ENCODE assay signal across 1 cellular context in genomic region chr1:198156111-198156744, GRCh38.
TF ChIP-seq lines count a peak whose summit lies in the region.

No MANE protein-coding gene starts in this region.

TF ChIP-seq in K562, 482 proteins besides CTCF, POLR2A, EP300 and RAD21 (continued from another document and continues in another):
- TF ChIP-seq E2F5 (CRISPR knock-in tag; IDR thresholded peaks at IDR 0.05) (no peak), E2F4 (CRISPR knock-in tag; IDR thresholded peaks at IDR 0.05; ENCODE audit: low read depth) (no peak), RBM34 (IDR thresholded peaks at IDR 0.05; ENCODE audit: borderline replicate concordance, insufficient read depth, low read length) (no peak), IRF2 (CRISPR knock-in tag; IDR thresholded peaks at IDR 0.05) (no peak), SMC3 (conservative IDR thresholded peaks at IDR 0.05; ENCODE audit: insufficient read depth, low read depth, low read length) (peak; percentile 44; the same call in 1 of the 2 replicates), CBX1 (IDR thresholded peaks at IDR 0.05; ENCODE audit: low read depth) (no peak), KLF10 (CRISPR knock-in tag; IDR thresholded peaks at IDR 0.05) (no peak), MEIS2 (IDR thresholded peaks at IDR 0.05; ENCODE audit: partially characterized antibody) (peak; percentile 60), E4F1 (CRISPR knock-in tag; IDR thresholded peaks at IDR 0.05; ENCODE audit: borderline replicate concordance) (no peak), MITF (IDR thresholded peaks at IDR 0.05) (no peak), PATZ1 (CRISPR knock-in tag; IDR thresholded peaks at IDR 0.05; ENCODE audit: borderline replicate concordance) (no peak), EHMT2 (IDR thresholded peaks at IDR 0.05) (no peak), NONO (IDR thresholded peaks at IDR 0.05; ENCODE audit: low read depth in 2 of 2, low read length in 1 of 2) (no peak), CXXC5 (CRISPR knock-in tag; IDR thresholded peaks at IDR 0.05) (no peak), ZSCAN29 (IDR thresholded peaks at IDR 0.05) (no peak), PTRF (tag; IDR thresholded peaks at IDR 0.05) (no peak), ATF2 (CRISPR knock-in tag; IDR thresholded peaks at IDR 0.05) (no peak), ZNF785 (CRISPR knock-in tag; IDR thresholded peaks at IDR 0.05) (no peak), POLR2B (IDR thresholded peaks at IDR 0.05; ENCODE audit: low read depth, partially characterized antibody) (no peak), BRD4 (IDR thresholded peaks at IDR 0.05) (0 out of 2 replicates have a peak, but pooled peaks have one; percentile 23), ZNF384 (IDR thresholded peaks at IDR 0.05; ENCODE audit: low read depth, low read length) (peak; percentile 48; the same call in 1 of the 2 replicates), MEF2D (tag; conservative IDR thresholded peaks at IDR 0.05; ENCODE audit: low read depth) (no peak), BCL6 (CRISPR knock-in tag; IDR thresholded peaks at IDR 0.05) (no peak), ZBTB26 (CRISPR knock-in tag; IDR thresholded peaks at IDR 0.05) (no peak), ZNF589 (CRISPR knock-in tag; IDR thresholded peaks at IDR 0.05; ENCODE audit: low read depth) (no peak), HDAC2 (IDR thresholded peaks at IDR 0.05) (0 out of 2 replicates have a peak, but pooled peaks have one; percentile 35), CREM (IDR thresholded peaks at IDR 0.05; ENCODE audit: low read depth) (peak; percentile 59; the same call in 1 of the 2 replicates), MXI1 (IDR thresholded peaks at IDR 0.05; ENCODE audit: low read depth, low read length) (no peak), MAFG (tag; conservative IDR thresholded peaks at IDR 0.05) (no peak)
- TF ChIP-seq, protein P1, sequence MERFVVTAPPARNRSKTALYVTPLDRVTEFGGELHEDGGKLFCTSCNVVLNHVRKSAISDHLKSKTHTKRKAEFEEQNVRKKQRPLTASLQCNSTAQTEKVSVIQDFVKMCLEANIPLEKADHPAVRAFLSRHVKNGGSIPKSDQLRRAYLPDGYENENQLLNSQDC (CRISPR knock-in tag; IDR thresholded peaks at IDR 0.05), result no peak
- TF ChIP-seq, protein P2, sequence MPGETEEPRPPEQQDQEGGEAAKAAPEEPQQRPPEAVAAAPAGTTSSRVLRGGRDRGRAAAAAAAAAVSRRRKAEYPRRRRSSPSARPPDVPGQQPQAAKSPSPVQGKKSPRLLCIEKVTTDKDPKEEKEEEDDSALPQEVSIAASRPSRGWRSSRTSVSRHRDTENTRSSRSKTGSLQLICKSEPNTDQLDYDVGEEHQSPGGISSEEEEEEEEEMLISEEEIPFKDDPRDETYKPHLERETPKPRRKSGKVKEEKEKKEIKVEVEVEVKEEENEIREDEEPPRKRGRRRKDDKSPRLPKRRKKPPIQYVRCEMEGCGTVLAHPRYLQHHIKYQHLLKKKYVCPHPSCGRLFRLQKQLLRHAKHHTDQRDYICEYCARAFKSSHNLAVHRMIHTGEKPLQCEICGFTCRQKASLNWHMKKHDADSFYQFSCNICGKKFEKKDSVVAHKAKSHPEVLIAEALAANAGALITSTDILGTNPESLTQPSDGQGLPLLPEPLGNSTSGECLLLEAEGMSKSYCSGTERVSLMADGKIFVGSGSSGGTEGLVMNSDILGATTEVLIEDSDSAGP (CRISPR knock-in tag; IDR thresholded peaks at IDR 0.05), result no peak
- TF ChIP-seq, protein P3, sequence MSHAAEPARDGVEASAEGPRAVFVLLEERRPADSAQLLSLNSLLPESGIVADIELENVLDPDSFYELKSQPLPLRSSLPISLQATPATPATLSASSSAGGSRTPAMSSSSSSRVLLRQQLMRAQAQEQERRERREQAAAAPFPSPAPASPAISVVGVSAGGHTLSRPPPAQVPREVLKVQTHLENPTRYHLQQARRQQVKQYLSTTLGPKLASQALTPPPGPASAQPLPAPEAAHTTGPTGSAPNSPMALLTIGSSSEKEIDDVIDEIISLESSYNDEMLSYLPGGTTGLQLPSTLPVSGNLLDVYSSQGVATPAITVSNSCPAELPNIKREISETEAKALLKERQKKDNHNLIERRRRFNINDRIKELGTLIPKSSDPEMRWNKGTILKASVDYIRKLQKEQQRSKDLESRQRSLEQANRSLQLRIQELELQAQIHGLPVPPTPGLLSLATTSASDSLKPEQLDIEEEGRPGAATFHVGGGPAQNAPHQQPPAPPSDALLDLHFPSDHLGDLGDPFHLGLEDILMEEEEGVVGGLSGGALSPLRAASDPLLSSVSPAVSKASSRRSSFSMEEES (CRISPR knock-in tag; IDR thresholded peaks at IDR 0.05), result no peak
- TF ChIP-seq, protein P4, sequence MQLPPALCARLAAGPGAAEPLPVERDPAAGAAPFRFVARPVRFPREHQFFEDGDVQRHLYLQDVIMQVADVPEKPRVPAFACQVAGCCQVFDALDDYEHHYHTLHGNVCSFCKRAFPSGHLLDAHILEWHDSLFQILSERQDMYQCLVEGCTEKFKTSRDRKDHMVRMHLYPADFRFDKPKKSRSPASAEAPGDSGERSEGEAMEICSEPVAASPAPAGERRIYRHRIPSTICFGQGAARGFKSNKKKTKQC (CRISPR knock-in tag; IDR thresholded peaks at IDR 0.05), result no peak
- TF ChIP-seq, protein P5, sequence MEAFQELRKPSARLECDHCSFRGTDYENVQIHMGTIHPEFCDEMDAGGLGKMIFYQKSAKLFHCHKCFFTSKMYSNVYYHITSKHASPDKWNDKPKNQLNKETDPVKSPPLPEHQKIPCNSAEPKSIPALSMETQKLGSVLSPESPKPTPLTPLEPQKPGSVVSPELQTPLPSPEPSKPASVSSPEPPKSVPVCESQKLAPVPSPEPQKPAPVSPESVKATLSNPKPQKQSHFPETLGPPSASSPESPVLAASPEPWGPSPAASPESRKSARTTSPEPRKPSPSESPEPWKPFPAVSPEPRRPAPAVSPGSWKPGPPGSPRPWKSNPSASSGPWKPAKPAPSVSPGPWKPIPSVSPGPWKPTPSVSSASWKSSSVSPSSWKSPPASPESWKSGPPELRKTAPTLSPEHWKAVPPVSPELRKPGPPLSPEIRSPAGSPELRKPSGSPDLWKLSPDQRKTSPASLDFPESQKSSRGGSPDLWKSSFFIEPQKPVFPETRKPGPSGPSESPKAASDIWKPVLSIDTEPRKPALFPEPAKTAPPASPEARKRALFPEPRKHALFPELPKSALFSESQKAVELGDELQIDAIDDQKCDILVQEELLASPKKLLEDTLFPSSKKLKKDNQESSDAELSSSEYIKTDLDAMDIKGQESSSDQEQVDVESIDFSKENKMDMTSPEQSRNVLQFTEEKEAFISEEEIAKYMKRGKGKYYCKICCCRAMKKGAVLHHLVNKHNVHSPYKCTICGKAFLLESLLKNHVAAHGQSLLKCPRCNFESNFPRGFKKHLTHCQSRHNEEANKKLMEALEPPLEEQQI (IDR thresholded peaks at IDR 0.05), result no peak
- TF ChIP-seq, protein P6, sequence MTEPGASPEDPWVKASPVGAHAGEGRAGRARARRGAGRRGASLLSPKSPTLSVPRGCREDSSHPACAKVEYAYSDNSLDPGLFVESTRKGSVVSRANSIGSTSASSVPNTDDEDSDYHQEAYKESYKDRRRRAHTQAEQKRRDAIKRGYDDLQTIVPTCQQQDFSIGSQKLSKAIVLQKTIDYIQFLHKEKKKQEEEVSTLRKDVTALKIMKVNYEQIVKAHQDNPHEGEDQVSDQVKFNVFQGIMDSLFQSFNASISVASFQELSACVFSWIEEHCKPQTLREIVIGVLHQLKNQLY (CRISPR knock-in tag; conservative IDR thresholded peaks at IDR 0.05), result no peak
- TF ChIP-seq, protein P7, sequence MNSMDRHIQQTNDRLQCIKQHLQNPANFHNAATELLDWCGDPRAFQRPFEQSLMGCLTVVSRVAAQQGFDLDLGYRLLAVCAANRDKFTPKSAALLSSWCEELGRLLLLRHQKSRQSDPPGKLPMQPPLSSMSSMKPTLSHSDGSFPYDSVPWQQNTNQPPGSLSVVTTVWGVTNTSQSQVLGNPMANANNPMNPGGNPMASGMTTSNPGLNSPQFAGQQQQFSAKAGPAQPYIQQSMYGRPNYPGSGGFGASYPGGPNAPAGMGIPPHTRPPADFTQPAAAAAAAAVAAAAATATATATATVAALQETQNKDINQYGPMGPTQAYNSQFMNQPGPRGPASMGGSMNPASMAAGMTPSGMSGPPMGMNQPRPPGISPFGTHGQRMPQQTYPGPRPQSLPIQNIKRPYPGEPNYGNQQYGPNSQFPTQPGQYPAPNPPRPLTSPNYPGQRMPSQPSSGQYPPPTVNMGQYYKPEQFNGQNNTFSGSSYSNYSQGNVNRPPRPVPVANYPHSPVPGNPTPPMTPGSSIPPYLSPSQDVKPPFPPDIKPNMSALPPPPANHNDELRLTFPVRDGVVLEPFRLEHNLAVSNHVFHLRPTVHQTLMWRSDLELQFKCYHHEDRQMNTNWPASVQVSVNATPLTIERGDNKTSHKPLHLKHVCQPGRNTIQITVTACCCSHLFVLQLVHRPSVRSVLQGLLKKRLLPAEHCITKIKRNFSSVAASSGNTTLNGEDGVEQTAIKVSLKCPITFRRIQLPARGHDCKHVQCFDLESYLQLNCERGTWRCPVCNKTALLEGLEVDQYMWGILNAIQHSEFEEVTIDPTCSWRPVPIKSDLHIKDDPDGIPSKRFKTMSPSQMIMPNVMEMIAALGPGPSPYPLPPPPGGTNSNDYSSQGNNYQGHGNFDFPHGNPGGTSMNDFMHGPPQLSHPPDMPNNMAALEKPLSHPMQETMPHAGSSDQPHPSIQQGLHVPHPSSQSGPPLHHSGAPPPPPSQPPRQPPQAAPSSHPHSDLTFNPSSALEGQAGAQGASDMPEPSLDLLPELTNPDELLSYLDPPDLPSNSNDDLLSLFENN (IDR thresholded peaks at IDR 0.05; ENCODE audit: low read depth in 2 of 2, low read length in 2 of 2), result no peak
